Comparison of ENCODE assay signal across 31 cellular contexts in genomic region chr7:155975490-155975889, GRCh38.
DNase-seq lines count a peak whose midpoint lies in the region; ATAC-seq and TF ChIP-seq lines count a peak whose summit lies in the region.
"Had no signal": no experiment of that assay in that cellular context is flagged by ENCODE, and none has a peak within 500 bp of the region (broad histone marks: within the 10 kb centered on the region; RNA-seq: fewer than 3 reads in every experiment).

No MANE protein-coding gene starts in this region.

- H3K36me3 Mint-ChIP-seq in CD14-positive monocyte: no peaks in the 10 kb centered on the region
- H3K36me3 Mint-ChIP-seq: mesothelial cell of epicardium; stimulated activated effector memory CD8-positive, alpha-beta T cell treated with anti-CD3 and anti-CD28 coated beads, Interleukin-12 subunit alpha, Interleukin-12 subunit beta, amount 100 ng/mL, for 72 hours had no signal

- peaks cover 2 to 7% (median 4%) of the 10 kb centered on the region in 3 donors for H3K27me3 Mint-ChIP-seq in CD14-positive monocyte (ENCODE audit: low read depth in 3 of 3)

- H3K27ac Mint-ChIP-seq in CD14-positive monocyte: peak overlapping the region in 1 of 7 donors; percentile 11
- H3K27ac Mint-ChIP-seq: activated CD8-positive, alpha-beta T cell treated with anti-CD3 and anti-CD28 coated beads for 36 hours; mesothelial cell of epicardium; stimulated activated effector memory CD8-positive, alpha-beta T cell treated with anti-CD3 and anti-CD28 coated beads, Interleukin-12 subunit alpha, Interleukin-12 subunit beta, amount 100 ng/mL, for 72 hours had no signal

- intact Hi-C loops in CD14-positive monocyte (cut with micrococcal nuclease): no loop called here

- peaks cover 0 to 2% (median 0%) of the 10 kb centered on the region in 7 donors for H3K9me3 Mint-ChIP-seq in CD14-positive monocyte
- H3K9me3 Mint-ChIP-seq: activated CD8-positive, alpha-beta T cell treated with anti-CD3 and anti-CD28 coated beads for 36 hours; mesothelial cell of epicardium had no signal

- no peaks in the 10 kb centered on the region for H3K9me3 ChIP-seq in Peyer's patch
- H3K9me3 ChIP-seq: BE2C, body of pancreas, esophagus muscularis mucosa, HAP-1, psoas muscle had no signal

- no peak overlapping the region for H3K4me3 Mint-ChIP-seq in CD14-positive monocyte
- H3K4me3 Mint-ChIP-seq: activated CD8-positive, alpha-beta T cell treated with anti-CD3 and anti-CD28 coated beads for 36 hours; mesothelial cell of epicardium; stimulated activated effector memory CD8-positive, alpha-beta T cell treated with anti-CD3 and anti-CD28 coated beads, Interleukin-12 subunit alpha, Interleukin-12 subunit beta, amount 100 ng/mL, for 72 hours had no signal

- no peaks in the 10 kb centered on the region for H3K36me3 ChIP-seq in Peyer's patch
- H3K36me3 ChIP-seq: BE2C, esophagus muscularis mucosa, HAP-1 had no signal

- no peaks in the 10 kb centered on the region for H3K4me1 ChIP-seq in Peyer's patch
- H3K4me1 ChIP-seq: BE2C, body of pancreas, esophagus muscularis mucosa, HAP-1, psoas muscle had no signal

- no peak for TF ChIP-seq POLR2A in Peyer's patch (IDR thresholded peaks at IDR 0.05)

- no peaks in the 10 kb centered on the region for H3K4me1 Mint-ChIP-seq in CD14-positive monocyte
- H3K4me1 Mint-ChIP-seq: mesothelial cell of epicardium had no signal

- ATAC-seq in left lobe of liver (no peak), SK-N-SH treated with all-trans-retinoic acid at 6 μM for 48 hours (no peak)
- ATAC-seq: activated CD8-positive, alpha-beta T cell treated with anti-CD3 and anti-CD28 coated beads for 36 hours; body of pancreas; GM12878; PC-3; psoas muscle; stimulated activated effector memory CD8-positive, alpha-beta T cell treated with anti-CD3 and anti-CD28 coated beads, Interleukin-12 subunit alpha, Interleukin-12 subunit beta, amount 100 ng/mL, for 72 hours had no signal

- H3K27ac ChIP-seq in Peyer's patch: no peak overlapping the region
- H3K27ac ChIP-seq: body of pancreas, esophagus muscularis mucosa, psoas muscle had no signal

- no peaks in the 10 kb centered on the region for H3K27me3 ChIP-seq in Peyer's patch
- H3K27me3 ChIP-seq: body of pancreas had no signal

- DNase-seq in CD14-positive monocyte (ENCODE audit: low spot score): peak; percentile 13
- peak in 2 of 3 donors; percentile 28 to 38 for DNase-seq in Peyer's patch
- DNase-seq in left lobe of liver (ENCODE audit: low spot score): peak; percentile 6
- DNase-seq in stimulated activated CD8-positive, alpha-beta memory T cell treated with anti-CD3 and anti-CD28 coated beads, Interleukin-4, amount 100 ng/mL, for 48 hours: peak; percentile 21
- DNase-seq in DMS 273 (lab: John Stamatoyannopoulos, UW; ENCODE audit: unreplicated experiment): no peak
- DNase-seq in NCI-H1417 (lab: John Stamatoyannopoulos, UW): no peak
- DNase-seq: activated CD4-positive, alpha-beta T cell treated with anti-CD3 and anti-CD28 coated beads for 1 hour; activated CD8-positive, alpha-beta T cell treated with anti-CD3 and anti-CD28 coated beads for 36 hours; activated gamma-delta T cell treated with Interleukin-2 at 50 U/mL for 16 hours; activated T-cell treated with anti-CD3 and anti-CD28 coated beads, Interleukin-2, amount 50 U/mL, for 1 hour; BE2C; body of pancreas; foreskin fibroblast; MM.1S; NCI-H1105 treated with DMSO at 0.1 percent for 48 hours; NCI-H2029; NCI-H2227 treated with DMSO at 0.1 percent for 48 hours; NCI-H526; NK-92 treated with Interleukin-12 subunit alpha and Interleukin-12 subunit beta, amount 100 ng/mL, for 24 hours; PC-3; psoas muscle; Right ventricle myocardium superior; stimulated activated CD4-positive, alpha-beta T cell treated with anti-CD3 and anti-CD28 coated beads, Interleukin-15, amount 100 ng/mL, for 24 hours; stimulated activated CD4-positive, alpha-beta T cell treated with anti-CD3 and anti-CD28 coated beads, Interleukin-4, amount 100 ng/mL, for 4 hours; T-helper 2 cell had no signal

- H3K4me3 ChIP-seq in Peyer's patch: no peak overlapping the region
- H3K4me3 ChIP-seq: body of pancreas, esophagus muscularis mucosa, GM12878, HAP-1, psoas muscle had no signal

- TF ChIP-seq CTCF in CD14-positive monocyte (IDR thresholded peaks at IDR 0.05) (no peak), Peyer's patch (IDR thresholded peaks at IDR 0.05) (no peak)

TF ChIP-seq in SK-N-SH treated with all-trans-retinoic acid at 6 μM for 48 hours, 23 proteins besides CTCF, POLR2A, EP300 and RAD21 (continues in another document):
- TF ChIP-seq ZC3H10 (CRISPR knock-in tag; IDR thresholded peaks at IDR 0.05) (no peak), BACH2 (CRISPR knock-in tag; IDR thresholded peaks at IDR 0.05; ENCODE audit: borderline replicate concordance) (no peak), GLIS3 (CRISPR knock-in tag; IDR thresholded peaks at IDR 0.05) (no peak), CSDC2 (CRISPR knock-in tag; IDR thresholded peaks at IDR 0.05) (no peak), CREB5 (CRISPR knock-in tag; IDR thresholded peaks at IDR 0.05; ENCODE audit: low read depth) (no peak), PATZ1 (CRISPR knock-in tag; IDR thresholded peaks at IDR 0.05; ENCODE audit: borderline replicate concordance) (no peak), TCF4 (CRISPR knock-in tag; IDR thresholded peaks at IDR 0.05; ENCODE audit: borderline replicate concordance) (no peak), ZNF8 (CRISPR knock-in tag; IDR thresholded peaks at IDR 0.05) (no peak), SNAI2 (CRISPR knock-in tag; IDR thresholded peaks at IDR 0.05) (no peak), ARNTL (CRISPR knock-in tag; IDR thresholded peaks at IDR 0.05; ENCODE audit: borderline replicate concordance, low read depth) (no peak), ESRRG (CRISPR knock-in tag; IDR thresholded peaks at IDR 0.05) (no peak), ZNF70 (CRISPR knock-in tag; IDR thresholded peaks at IDR 0.05) (no peak), ISL1 (CRISPR knock-in tag; IDR thresholded peaks at IDR 0.05) (no peak), ZFP30 (CRISPR knock-in tag; IDR thresholded peaks at IDR 0.05) (no peak), ZNF565 (CRISPR knock-in tag; conservative IDR thresholded peaks at IDR 0.05; ENCODE audit: low read depth) (no peak), TSHZ2 (CRISPR knock-in tag; IDR thresholded peaks at IDR 0.05) (no peak)

Comparison
In these comparisons a context has a peak if more than half of its experiments do, and no peak if none do; other contexts are left out.
1. DNase-seq: peak in CD14-positive monocyte (single experiment), Peyer's patch (2 of 3), left lobe of liver (single experiment) and stimulated activated CD8-positive, alpha-beta memory T cell treated with anti-CD3 and anti-CD28 coated beads, Interleukin-4, amount 100 ng/mL, for 48 hours (single experiment); none in DMS 273 (single experiment) and NCI-H1417 (0 of 3).